In genomic region chr5:55364537-55365055, GRCh38 we compare ENCODE assay signal across 10 cellular contexts. TPM values are rescaled to one million over a fixed set of nuclear protein-coding genes. Genes with fewer than 3 reads are reported as not detected.
DNase-seq lines count a peak whose midpoint lies in the region; ATAC-seq, FAIRE-seq and TF ChIP-seq lines count a peak whose summit lies in the region.
"Had no signal": no experiment of that assay in that cellular context is flagged by ENCODE, and none has a peak within 500 bp of the region (broad histone marks: within the 10 kb centered on the region; RNA-seq: fewer than 3 reads in every experiment).

No MANE protein-coding gene starts in this region.

- peaks cover 19% of the 10 kb centered on the region for H3K4me1 Mint-ChIP-seq in activated naive CD4-positive, alpha-beta T cell treated with anti-CD3 and anti-CD28 coated beads for 36 hours (ENCODE audit: low read depth)

- H3K4me3 ChIP-seq in small intestine (ENCODE audit: low read depth in 1 of 2, low read length in 2 of 2): no peak overlapping the region

- no peak overlapping the region for H3K4me3 Mint-ChIP-seq in activated naive CD4-positive, alpha-beta T cell treated with anti-CD3 and anti-CD28 coated beads for 36 hours

- H3K9me3 ChIP-seq in small intestine (ENCODE audit: control insufficient read depth, low read depth): no peaks in the 10 kb centered on the region

- peak; percentile 96 for ATAC-seq in GM21576 (IDR thresholded peaks at IDR 0.05; ENCODE audit: unreplicated experiment)
- peak; percentile 95 for ATAC-seq in HG03354 (IDR thresholded peaks at IDR 0.05; ENCODE audit: poor library complexity, severe bottlenecking, unreplicated experiment)
- ATAC-seq in SK-N-SH treated with all-trans-retinoic acid at 6 μM for 48 hours: no peak

- intact Hi-C loops in activated naive CD4-positive, alpha-beta T cell treated with anti-CD3 and anti-CD28 coated beads for 36 hours (cut with micrococcal nuclease): loop anchor here (1.0 to 10.0 kb wide), 10 partner anchors 25 to 960 kb away; partner anchors contain the start of gene GZMK

- H3K36me3 ChIP-seq in small intestine (ENCODE audit: control insufficient read depth in 2 of 2, insufficient read depth in 2 of 2, low read length in 2 of 2): peaks cover 0 to 2% of the 10 kb centered on the region in 2 donors

- DNase-seq in activated naive CD4-positive, alpha-beta T cell treated with anti-CD3 and anti-CD28 coated beads for 36 hours: peak; percentile 28
- DNase-seq in activated naive CD4-positive, alpha-beta T cell (lab: John Stamatoyannopoulos, UW): no peak
- DNase-seq in small intestine (peak; percentile 72), KG1 (lab: John Stamatoyannopoulos, UW) (no peak), NCI-H748 treated with DMSO at 0.1 percent for 48 hours (lab: John Stamatoyannopoulos, UW) (no peak)
- DNase-seq: activated CD8-positive, alpha-beta memory T cell treated with anti-CD3 and anti-CD28 coated beads for 24 hours; cortex of kidney had no signal

- H3K9me3 Mint-ChIP-seq in activated naive CD4-positive, alpha-beta T cell treated with anti-CD3 and anti-CD28 coated beads for 36 hours: peaks cover 2% of the 10 kb centered on the region

- no peak for FAIRE-seq in small intestine (lab: Jason Lieb, UNC)

- H3K27me3 ChIP-seq in small intestine (ENCODE audit: control insufficient read depth in 2 of 2, insufficient read depth in 2 of 2, low read length in 2 of 2): no peaks in the 10 kb centered on the region

- CTCF ChIA-PET in activated naive CD4-positive, alpha-beta T cell treated with anti-CD3 and anti-CD28 coated beads for 36 hours (lab: Charles Lee): no interaction called here

- no peaks in the 10 kb centered on the region for H3K4me1 ChIP-seq in small intestine (ENCODE audit: control insufficient read depth in 2 of 2, insufficient read depth in 1 of 2, low read depth in 1 of 2, low read length in 1 of 2)

- whole genome bisulfite sequencing in small intestine, 3 donors: 21 to 61% (median 35%) methylated on average over 4 of the region's 4 CpGs

- no peaks in the 10 kb centered on the region for H3K27me3 Mint-ChIP-seq in activated naive CD4-positive, alpha-beta T cell treated with anti-CD3 and anti-CD28 coated beads for 36 hours (ENCODE audit: low read depth)

- peak overlapping the region in 1 of 2 donors; percentile 41 for H3K27ac ChIP-seq in small intestine (ENCODE audit: low read depth in 1 of 2, low read length in 1 of 2)

- H3K36me3 Mint-ChIP-seq in activated naive CD4-positive, alpha-beta T cell treated with anti-CD3 and anti-CD28 coated beads for 36 hours (ENCODE audit: low read depth): peaks cover 33% of the 10 kb centered on the region

- H3K27ac Mint-ChIP-seq in activated naive CD4-positive, alpha-beta T cell treated with anti-CD3 and anti-CD28 coated beads for 36 hours: peak overlapping the region; percentile 25

TF ChIP-seq in SK-N-SH treated with all-trans-retinoic acid at 6 μM for 48 hours, 23 proteins besides CTCF, POLR2A, EP300 and RAD21:
- TF ChIP-seq ISL1 (CRISPR knock-in tag; IDR thresholded peaks at IDR 0.05): no peak
- no peak for TF ChIP-seq CSDC2 (CRISPR knock-in tag; IDR thresholded peaks at IDR 0.05)
TF ChIP-seq in SK-N-SH treated with all-trans-retinoic acid at 6 μM for 48 hours: peak in this region for 0.

RNA-seq across cellular contexts. Expression of gene MTREX, which starts 56.8 kb away (rescaled TPM):
- 10 to 100 TPM; 76.1 to 79.7 TPM for total RNA-seq in activated naive CD4-positive, alpha-beta T cell treated with anti-CD3 and anti-CD28 coated beads for 36 hours
- polyA plus RNA-seq in small intestine: 10 to 100 TPM; 21.1 to 48.3 (median 26.5) TPM

RNA-seq across cellular contexts. Expression of gene DHX29, which starts 57.1 kb away (rescaled TPM):
- total RNA-seq in activated naive CD4-positive, alpha-beta T cell treated with anti-CD3 and anti-CD28 coated beads for 36 hours: 10 to 100 TPM; 11.0 to 11.1 TPM
- 10 to 100 TPM in 1 of 3 donors, 1 to 10 TPM in 2; 7.3 to 11.1 (median 9.4) TPM for polyA plus RNA-seq in small intestine

Comparison
In these comparisons a context has a peak if more than half of its experiments do, and no peak if none do; other contexts are left out.
1. DNase-seq: peak in activated naive CD4-positive, alpha-beta T cell treated with anti-CD3 and anti-CD28 coated beads for 36 hours (single experiment) and small intestine (single experiment); none in activated naive CD4-positive, alpha-beta T cell (0 of 4), KG1 (single experiment) and NCI-H748 treated with DMSO at 0.1 percent for 48 hours (single experiment).